Comparison of ENCODE assay signal across 8 cellular contexts in genomic region chr12:89333564-89334252, GRCh38. TPM values are rescaled to one million over a fixed set of nuclear protein-coding genes. Genes with fewer than 3 reads are reported as not detected.
DNase-seq lines count a peak whose midpoint lies in the region; ATAC-seq and TF ChIP-seq lines count a peak whose summit lies in the region.

No MANE protein-coding gene starts in this region.

- peak in 1 of 2 donors; percentile 50 for TF ChIP-seq RAD21 in liver (IDR thresholded peaks at IDR 0.05)

- H3K4me3 Mint-ChIP-seq in T-helper 2 cell treated with Interferon-gamma antibody and Interleukin-4, amounts not matched to agents 5 μg/mL and 100 μg/mL, for 36 hours: peak overlapping the region; percentile 74

- intact Hi-C loops in prostate gland (cut with DNase I): no loop called here

- H3K9me3 Mint-ChIP-seq in T-helper 2 cell treated with Interferon-gamma antibody and Interleukin-4, amounts not matched to agents 5 μg/mL and 100 μg/mL, for 36 hours: peaks cover 19% of the 10 kb centered on the region

- H3K27me3 Mint-ChIP-seq in T-helper 2 cell treated with Interferon-gamma antibody and Interleukin-4, amounts not matched to agents 5 μg/mL and 100 μg/mL, for 36 hours (ENCODE audit: low read depth): no peaks in the 10 kb centered on the region

- H3K4me3 ChIP-seq in liver (ENCODE audit: low read depth in 1 of 3, low read length in 3 of 3) (no peak overlapping the region), prostate gland (no peak overlapping the region)

- peak; percentile 58 for DNase-seq in T-helper 2 cell treated with Interferon-gamma antibody and Interleukin-4, amounts not matched to agents 5 μg/mL and 100 μg/mL, for 36 hours (ENCODE audit: low spot score)
- no peak for DNase-seq in prostate gland (ENCODE audit: low spot score)
- DNase-seq in activated gamma-delta T cell (lab: John Stamatoyannopoulos, UW): no peak
- DNase-seq in activated CD4-positive, CD25-positive, alpha-beta regulatory T cell (lab: John Stamatoyannopoulos, UW): no peak

- 69% methylated on average over 4 of the region's 4 CpGs for whole genome bisulfite sequencing in liver
- WGBS in prostate gland: 74% methylated on average over 4 of the region's 4 CpGs

- H3K27ac ChIP-seq in liver (ENCODE audit: low read depth in 1 of 2, low read length in 2 of 2) (no peak overlapping the region), prostate gland (no peak overlapping the region)

- peak overlapping the region; percentile 87 for H3K27ac Mint-ChIP-seq in T-helper 2 cell treated with Interferon-gamma antibody and Interleukin-4, amounts not matched to agents 5 μg/mL and 100 μg/mL, for 36 hours

- TF ChIP-seq POLR2A in prostate gland (IDR thresholded peaks at IDR 0.05): no peak

- H3K9ac ChIP-seq in liver (ENCODE audit: low read depth in 1 of 2, low read length in 2 of 2): no peak overlapping the region

- H3K27me3 ChIP-seq in liver (ENCODE audit: control insufficient read depth in 4 of 4, insufficient read depth in 4 of 4, low read length in 3 of 4): no peaks in the 10 kb centered on the region
- H3K27me3 ChIP-seq in prostate gland (replicated peaks; ENCODE audit: insufficient read depth): no peaks in the 10 kb centered on the region

- no peaks in the 10 kb centered on the region for H3K9me3 ChIP-seq in liver (ENCODE audit: control insufficient read depth in 4 of 4, low read length in 3 of 4)
- H3K9me3 ChIP-seq in prostate gland: no peaks in the 10 kb centered on the region

- ATAC-seq in GM18498 (IDR thresholded peaks at IDR 0.05; ENCODE audit: unreplicated experiment): peak; percentile 69
- peak; percentile 71 for ATAC-seq in HG02642 (IDR thresholded peaks at IDR 0.05; ENCODE audit: poor library complexity, unreplicated experiment)
- ATAC-seq in GM18519 (IDR thresholded peaks at IDR 0.05; ENCODE audit: low FRiP score, unreplicated experiment): no peak

- H3K36me3 Mint-ChIP-seq in T-helper 2 cell treated with Interferon-gamma antibody and Interleukin-4, amounts not matched to agents 5 μg/mL and 100 μg/mL, for 36 hours (ENCODE audit: low read depth): peaks cover 12% of the 10 kb centered on the region

- no peak for TF ChIP-seq CTCF in liver (IDR thresholded peaks at IDR 0.05; ENCODE audit: low read depth, low read length, missing input control)
- TF ChIP-seq CTCF in prostate gland (IDR thresholded peaks at IDR 0.05): no peak

- H3K4me1 ChIP-seq in liver (ENCODE audit: control insufficient read depth in 4 of 4, insufficient read depth in 4 of 4, low read length in 3 of 4): peaks cover 0 to 2% (median 0%) of the 10 kb centered on the region in 4 donors
- H3K4me1 ChIP-seq in prostate gland (replicated peaks): no peaks in the 10 kb centered on the region

- H3K36me3 ChIP-seq in liver (ENCODE audit: control insufficient read depth in 4 of 4, insufficient read depth in 3 of 4, low read depth in 1 of 4, low read length in 3 of 4) (no peaks in the 10 kb centered on the region), prostate gland (no peaks in the 10 kb centered on the region)

- peaks cover 38% of the 10 kb centered on the region for H3K4me1 Mint-ChIP-seq in T-helper 2 cell treated with Interferon-gamma antibody and Interleukin-4, amounts not matched to agents 5 μg/mL and 100 μg/mL, for 36 hours (ENCODE audit: low read depth)

TF ChIP-seq in liver, 16 proteins besides CTCF, POLR2A, EP300 and RAD21:
- peak; percentile 60 to 86 for TF ChIP-seq RXRA (IDR thresholded peaks at IDR 0.05)
- TF ChIP-seq, protein P1, sequence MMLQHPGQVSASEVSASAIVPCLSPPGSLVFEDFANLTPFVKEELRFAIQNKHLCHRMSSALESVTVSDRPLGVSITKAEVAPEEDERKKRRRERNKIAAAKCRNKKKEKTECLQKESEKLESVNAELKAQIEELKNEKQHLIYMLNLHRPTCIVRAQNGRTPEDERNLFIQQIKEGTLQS (IDR thresholded peaks at IDR 0.05): no peak
- TF ChIP-seq SP1 (IDR thresholded peaks at IDR 0.05): peak; percentile 50
- TF ChIP-seq NR2F2 (IDR thresholded peaks at IDR 0.05): peak; percentile 15
- no peak for TF ChIP-seq HNF4A (conservative IDR thresholded peaks at IDR 0.05)
- no peak for TF ChIP-seq FOXA1 (IDR thresholded peaks at IDR 0.05)

RNA-seq across cellular contexts. Expression of gene DUSP6, which starts 18.6 kb away (rescaled TPM):
- total RNA-seq in liver (10 to 100 TPM; 34.4 to 36.3 TPM), prostate gland (10 to 100 TPM; 30.6 to 36.2 TPM)
- 10 to 100 TPM; 24.1 to 37.0 TPM for polyA plus RNA-seq in liver
